1 cellular context compared by ENCODE assay signal in genomic region chr12:56127485-56127887, GRCh38.
TF ChIP-seq lines count a peak whose summit lies in the region.

No MANE protein-coding gene starts in this region.

TF ChIP-seq in IMR-90, 13 proteins besides CTCF, POLR2A, EP300 and RAD21:
- TF ChIP-seq RFX5 (IDR thresholded peaks at IDR 0.05; ENCODE audit: low read depth, low read length): no peak
- no peak for TF ChIP-seq CHD1 (IDR thresholded peaks at IDR 0.05; ENCODE audit: low read depth, low read length)
- no peak; the same call in 1 of the 2 replicates for TF ChIP-seq CEBPB (IDR thresholded peaks at IDR 0.05; ENCODE audit: low read depth, low read length)
- TF ChIP-seq MXI1 (IDR thresholded peaks at IDR 0.05; ENCODE audit: borderline replicate concordance, low read depth, low read length): no peak
- TF ChIP-seq MAZ (IDR thresholded peaks at IDR 0.05; ENCODE audit: borderline replicate concordance, low read depth, low read length): no peak
TF ChIP-seq in IMR-90: peak in this region for 0.
